ENCODE assay signal across 9 cellular contexts in the genomic region with DNA sequence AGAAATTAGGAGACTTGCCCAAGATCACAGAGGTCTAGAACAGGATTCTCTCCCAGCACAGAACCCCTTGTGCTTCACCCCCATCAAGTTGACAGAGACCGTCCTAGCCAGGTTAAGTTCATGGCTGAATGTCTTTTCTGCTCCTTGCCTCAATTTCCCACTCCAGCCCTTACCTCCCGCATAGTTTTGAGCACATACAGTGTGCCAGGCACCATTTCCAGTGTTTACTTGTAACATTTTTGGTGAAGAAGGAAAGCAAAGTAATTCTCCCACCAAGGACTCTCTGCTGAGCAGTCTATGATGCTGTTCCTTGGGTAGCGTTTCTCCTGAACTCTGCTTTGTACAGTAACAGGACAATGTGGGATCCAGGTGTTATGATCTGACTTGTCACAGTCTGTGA. TPM values are rescaled to one million over a fixed set of nuclear protein-coding genes. Genes with fewer than 3 reads are reported as not detected.
DNase-seq lines count a peak whose midpoint lies in the region; ATAC-seq and TF ChIP-seq lines count a peak whose summit lies in the region.
"Had no signal": no experiment of that assay in that cellular context is flagged by ENCODE, and none has a peak within 500 bp of the region (broad histone marks: within the 10 kb centered on the region; RNA-seq: fewer than 3 reads in every experiment).

No MANE protein-coding gene starts in this region.

- peak overlapping the region; percentile 97 for H3K4me3 Mint-ChIP-seq in Caco-2 (ENCODE audit: unreplicated experiment)
- peak overlapping the region; percentile 97 for H3K4me3 Mint-ChIP-seq in progenitor cell of endocrine pancreas (ENCODE audit: low read depth)

- POLR2A ChIA-PET in Caco-2 (lab: Charles Lee), result interaction anchor here (0.7 to 2.8 kb wide), 5 partner anchors 8 to 54 kb away, joined by 4 to 46 read pairs (median 5); a partner anchor contains a TSS

- H3K27ac ChIP-seq in SU-DHL-6 (ENCODE audit: low read depth, low read length), result no peak overlapping the region
- H3K27ac ChIP-seq in fibroblast of lung (ENCODE audit: insufficient read depth, low read length), result peak overlapping the region; percentile 95

- H3K27ac Mint-ChIP-seq in Caco-2 (ENCODE audit: unreplicated experiment) (peak overlapping the region; percentile 94), progenitor cell of endocrine pancreas (peak overlapping the region; percentile 96)

- intact Hi-C loops in Caco-2 (cut with micrococcal nuclease; ENCODE audit: unreplicated experiment), result loop anchor here (2.0 kb wide), 3 partner anchors 15 to 53 kb away; no protein-coding TSS in a partner anchor

- H3K36me3 ChIP-seq in Caco-2 (ENCODE audit: control insufficient read depth, insufficient read depth, low read length) (peaks cover 6% of the 10 kb centered on the region), SU-DHL-6 (ENCODE audit: low read length) (no peaks in the 10 kb centered on the region), fibroblast of lung (ENCODE audit: control insufficient read depth, insufficient read depth, low read length) (peaks cover 15% of the 10 kb centered on the region)

- H2AFZ ChIP-seq in SU-DHL-6 (ENCODE audit: low read depth, low read length, severe bottlenecking) (no peak overlapping the region), fibroblast of lung (ENCODE audit: low read length) (no peak overlapping the region)

- TF ChIP-seq CTCF in Caco-2 (IDR thresholded peaks at IDR 0.05; ENCODE audit: insufficient read depth in 1 of 2, low read depth in 1 of 2, low read length in 1 of 2, severe bottlenecking in 1 of 2, unreplicated experiment in 1 of 2) (no peak), SU-DHL-6 (IDR thresholded peaks at IDR 0.05; ENCODE audit: insufficient read depth, low read length, poor library complexity, severe bottlenecking) (no peak), fibroblast of lung (conservative IDR thresholded peaks at IDR 0.05 in 1 of 2, IDR thresholded peaks at IDR 0.05 in 1 of 2; ENCODE audit: low read depth in 1 of 2, low read length in 2 of 2) (no peak), progenitor cell of endocrine pancreas (IDR thresholded peaks at IDR 0.05; ENCODE audit: unreplicated experiment) (no peak)

- H3K79me2 ChIP-seq in SU-DHL-6 (ENCODE audit: insufficient read depth, low read length), result no peaks in the 10 kb centered on the region
- H3K79me2 ChIP-seq in fibroblast of lung (ENCODE audit: control insufficient read depth, insufficient read depth, low read length), result peaks cover 8% of the 10 kb centered on the region

- H3K9me3 ChIP-seq in Caco-2 (no peaks in the 10 kb centered on the region), SU-DHL-6 (ENCODE audit: insufficient read depth, low read length) (no peaks in the 10 kb centered on the region), fibroblast of lung (ENCODE audit: control insufficient read depth, insufficient read depth, low read depth, low read length) (no peaks in the 10 kb centered on the region)

- no TSS peak for BruUV-seq in Caco-2 (replicated peaks; lab: Mats Ljungman, UMichigan)

- peaks cover 24% of the 10 kb centered on the region for H3K36me3 Mint-ChIP-seq in Caco-2 (ENCODE audit: insufficient read depth, unreplicated experiment)
- H3K36me3 Mint-ChIP-seq in progenitor cell of endocrine pancreas (ENCODE audit: insufficient read depth), result peaks cover 16% of the 10 kb centered on the region

- H3K4me2 ChIP-seq in SU-DHL-6 (ENCODE audit: low read depth, low read length, poor library complexity, severe bottlenecking) (peak overlapping the region; percentile 90), fibroblast of lung (ENCODE audit: extremely low read depth, insufficient read depth, low read length) (peak overlapping the region; percentile 95)

- H3F3A ChIP-seq in SU-DHL-6 (ENCODE audit: insufficient read depth), result no peaks in the 10 kb centered on the region

- H3K27me3 Mint-ChIP-seq in Caco-2 (ENCODE audit: insufficient read depth, unreplicated experiment) (no peaks in the 10 kb centered on the region), progenitor cell of endocrine pancreas (peaks cover under 1% of the 10 kb centered on the region)

- H3K9ac ChIP-seq in SU-DHL-6 (ENCODE audit: low read length) (peak overlapping the region; percentile 69), fibroblast of lung (ENCODE audit: insufficient read depth, low read length) (peak overlapping the region; percentile 18)

- no peaks in the 10 kb centered on the region for H3K27me3 ChIP-seq in Caco-2 (replicated peaks; ENCODE audit: control insufficient read depth, insufficient read depth, low read length)
- H3K27me3 ChIP-seq in SU-DHL-6 (ENCODE audit: low read length), result no peaks in the 10 kb centered on the region
- no peaks in the 10 kb centered on the region for H3K27me3 ChIP-seq in fibroblast of lung (ENCODE audit: control insufficient read depth, insufficient read depth, low read length)

- CTCF ChIA-PET in Caco-2 (lab: Charles Lee), result interaction anchor here (1.0 to 3.1 kb wide), 6 partner anchors 8 to 54 kb away, joined by 6 to 21 read pairs (median 8); a partner anchor contains a TSS

- ATAC-seq in GM18867 (IDR thresholded peaks at IDR 0.05; ENCODE audit: unreplicated experiment), result no peak
- no peak for ATAC-seq in GM19452 (IDR thresholded peaks at IDR 0.05; ENCODE audit: unreplicated experiment)
- no peak for ATAC-seq in GM21723 (IDR thresholded peaks at IDR 0.05; ENCODE audit: unreplicated experiment)

- H3K4me1 Mint-ChIP-seq in Caco-2 (ENCODE audit: low read depth, unreplicated experiment) (peaks cover 19% of the 10 kb centered on the region), progenitor cell of endocrine pancreas (ENCODE audit: low read depth) (peaks cover 18% of the 10 kb centered on the region)

- H4K20me1 ChIP-seq in SU-DHL-6 (ENCODE audit: low read depth, low read length), result no peaks in the 10 kb centered on the region
- H4K20me1 ChIP-seq in fibroblast of lung (ENCODE audit: control insufficient read depth, extremely low read depth, insufficient read depth, low read length), result no peaks in the 10 kb centered on the region

- H3K4me1 ChIP-seq in Caco-2, result peaks cover 66% of the 10 kb centered on the region
- H3K4me1 ChIP-seq in fibroblast of lung (ENCODE audit: control insufficient read depth, extremely low read depth, insufficient read depth, low read length), result peaks cover 29% of the 10 kb centered on the region

- DNase-seq in Caco-2, result no peak
- no peak for DNase-seq in fibroblast of lung (ENCODE audit: low read depth in 2 of 2)
- no peak for DNase-seq in progenitor cell of endocrine pancreas (ENCODE audit: low spot score, unreplicated experiment)
- no peak for DNase-seq in stimulated activated CD8-positive, alpha-beta memory T cell treated with anti-CD3 and anti-CD28 coated beads, Interleukin-4, amount 100 ng/mL, for 48 hours
- DNase-seq: T1000 had no signal

- H3K9me3 Mint-ChIP-seq in Caco-2 (ENCODE audit: unreplicated experiment), result peaks cover 6% of the 10 kb centered on the region
- no peaks in the 10 kb centered on the region for H3K9me3 Mint-ChIP-seq in progenitor cell of endocrine pancreas (ENCODE audit: low read depth)

- no peaks in the 10 kb centered on the region for H3K9me2 ChIP-seq in SU-DHL-6 (replicated peaks; ENCODE audit: insufficient read depth, low read length)

- H3K4me3 ChIP-seq in Caco-2 (ENCODE audit: low read depth, low read length) (peak overlapping the region; percentile 84), SU-DHL-6 (ENCODE audit: insufficient read depth, low read length, poor library complexity, severe bottlenecking) (peak overlapping the region; percentile 79), fibroblast of lung (replicated peaks in 1 of 4; ENCODE audit: control extremely low read depth in 1 of 4, insufficient read depth in 1 of 4, low read depth in 3 of 4, low read length in 4 of 4) (peak overlapping the region; percentile 86 to 97 (median 93))

RNA-seq across cellular contexts. Expression of a gene that starts 1.2 kb away (rescaled TPM):
- 64.5 and 73.5 TPM in 2 replicates for total RNA-seq in Caco-2 (2022)
- total RNA-seq in fibroblast of lung, result 20.5 and 40.0 TPM in 2 replicates
- 41.3 and 61.2 TPM in 2 replicates for polyA plus RNA-seq in fibroblast of lung
- 33.5 and 68.1 TPM in 2 replicates for polyA plus RNA-seq in fibroblast of lung (2012)
- polyA minus RNA-seq in fibroblast of lung (ENCODE audit: low replicate concordance), result 90.3 and 116 TPM in 2 replicates
- total RNA-seq in progenitor cell of endocrine pancreas, result 25.6 and 30.5 TPM in 2 replicates

RNA-seq across cellular contexts. Expression of a gene that starts 10.3 kb away (rescaled TPM):
- total RNA-seq in Caco-2 (2022), result 151 and 160 TPM in 2 replicates
- 235 and 249 TPM in 2 replicates for total RNA-seq in fibroblast of lung
- 623 and 651 TPM in 2 replicates for polyA plus RNA-seq in fibroblast of lung
- 466 and 481 TPM in 2 replicates for polyA plus RNA-seq in fibroblast of lung (2012)
- polyA minus RNA-seq in fibroblast of lung (ENCODE audit: low replicate concordance), result 385 and 479 TPM in 2 replicates
- 149 and 150 TPM in 2 replicates for total RNA-seq in progenitor cell of endocrine pancreas

RNA-seq across cellular contexts. Expression of a gene that starts 44.8 kb away (rescaled TPM):
- total RNA-seq in Caco-2 (2022), result 0.16 and 0.18 TPM in 2 replicates
- not detected in 2 replicates for total RNA-seq in fibroblast of lung
- polyA plus RNA-seq in fibroblast of lung, result not detected in 2 replicates
- not detected in 2 replicates for polyA plus RNA-seq in fibroblast of lung (2012)
- not detected in 2 replicates for polyA minus RNA-seq in fibroblast of lung (ENCODE audit: low replicate concordance)
- not detected in 2 replicates for total RNA-seq in progenitor cell of endocrine pancreas
